Comparison of ENCODE assay signal across 8 cellular contexts in genomic region chr7:3065724-3066143, GRCh38. TPM values are rescaled to one million over a fixed set of nuclear protein-coding genes. Genes with fewer than 3 reads are reported as not detected.
A peak's percentile ranks its signal among the peaks of the same experiment; 100 is the strongest.
DNase-seq lines count a peak whose midpoint lies in the region; ATAC-seq and TF ChIP-seq lines count a peak whose summit lies in the region.

No MANE protein-coding gene starts in this region.

- H3K27ac ChIP-seq in Peyer's patch: no peak overlapping the region

- ATAC-seq in HG02852 (IDR thresholded peaks at IDR 0.05; ENCODE audit: unreplicated experiment) (peak; percentile 38), GM18498 (IDR thresholded peaks at IDR 0.05; ENCODE audit: unreplicated experiment) (no peak)

- no peak for TF ChIP-seq POLR2A in Peyer's patch (IDR thresholded peaks at IDR 0.05)

- peak; percentile 13 for DNase-seq in GDM1 (lab: John Stamatoyannopoulos, UW)
- DNase-seq in Peyer's patch: peak; percentile 55 to 73 (median 71)
- peak; percentile 52 for DNase-seq in activated naive CD4-positive, alpha-beta T cell treated with anti-CD3 and anti-CD28 coated beads, Interleukin-2, amount 50 U/mL, for 16 hours
- peak; percentile 80 for DNase-seq in islet precursor cell
- DNase-seq in stimulated activated CD8-positive, alpha-beta memory T cell treated with anti-CD3 and anti-CD28 coated beads, Interleukin-7, amount 100 ng/mL, for 48 hours (ENCODE audit: extremely low read depth in 1 of 2, low read depth in 1 of 2): peak; percentile 51 to 64
- DNase-seq in NCI-H2029 treated with DMSO at 0.1 percent for 48 hours (lab: John Stamatoyannopoulos, UW): no peak

- TF ChIP-seq CTCF in Peyer's patch (IDR thresholded peaks at IDR 0.05): peak; percentile 27 to 69 (median 42)

- H3K36me3 ChIP-seq in Peyer's patch: no peaks in the 10 kb centered on the region

- H3K9me3 ChIP-seq in Peyer's patch: no peaks in the 10 kb centered on the region

- no peak overlapping the region for H3K4me3 ChIP-seq in Peyer's patch

- H3K27me3 ChIP-seq in Peyer's patch: no peaks in the 10 kb centered on the region

- H3K4me1 ChIP-seq in Peyer's patch: peaks cover 0 to 4% (median 2%) of the 10 kb centered on the region in 4 donors

RNA-seq across cellular contexts. Expression of gene CARD11, which starts 22.1 kb away (rescaled TPM):
- total RNA-seq in Peyer's patch: 10 to 100 TPM in 1 of 4 donors, 1 to 10 TPM in 3; 3.1 to 53.6 (median 5.9) TPM
